In genomic region chr7:30468041-30468440, GRCh38 we compare ENCODE assay signal across 10 cellular contexts. TPM values are rescaled to one million over a fixed set of nuclear protein-coding genes. Genes with fewer than 3 reads are reported as not detected.
DNase-seq lines count a peak whose midpoint lies in the region; TF ChIP-seq lines count a peak whose summit lies in the region.
"Had no signal": no experiment of that assay in that cellular context is flagged by ENCODE, and none has a peak within 500 bp of the region (broad histone marks: within the 10 kb centered on the region; RNA-seq: fewer than 3 reads in every experiment).

No MANE protein-coding gene starts in this region.

- no peak overlapping the region for H3K4me3 ChIP-seq in BLaER1 treated with 17β-estradiol and CSF1 and Interleukin-3, amounts not matched to agents 10 nM and 100 nM
- H3K4me3 ChIP-seq in sigmoid colon: no peak overlapping the region

- H3K27ac ChIP-seq in BLaER1 treated with 17β-estradiol and CSF1 and Interleukin-3, amounts not matched to agents 10 nM and 100 nM: peak overlapping the region in 5 of 11 experiments; percentile 4 to 49 (median 18); a peak in 6 of 22 replicates
- H3K27ac ChIP-seq in epithelial cell of prostate: peak overlapping the region; percentile 74
- peak overlapping the region in 3 of 4 donors; percentile 74 to 81 (median 80) for H3K27ac ChIP-seq in sigmoid colon
- H3K27ac ChIP-seq: VCaP had no signal

- 46 to 79% methylated on average over 2 of the region's 2 CpGs for WGBS in sigmoid colon, 2 donors

- peaks cover 0 to 7% (median 0%) of the 10 kb centered on the region in 11 experiments; a peak in 1 of 22 replicates for H3K9me3 ChIP-seq in BLaER1 treated with 17β-estradiol and CSF1 and Interleukin-3, amounts not matched to agents 10 nM and 100 nM (replicated peaks in 1 of 11)
- H3K9me3 ChIP-seq in sigmoid colon: no peaks in the 10 kb centered on the region

- no peak for TF ChIP-seq POLR2A in sigmoid colon (IDR thresholded peaks at IDR 0.05)

- H3K36me3 ChIP-seq in BLaER1 treated with 17β-estradiol and CSF1 and Interleukin-3, amounts not matched to agents 10 nM and 100 nM: peaks cover 0 to 14% (median 0%) of the 10 kb centered on the region in 11 experiments; a peak in 2 of 22 replicates
- H3K36me3 ChIP-seq in sigmoid colon: no peaks in the 10 kb centered on the region

- peaks cover 0 to 44% (median 27%) of the 10 kb centered on the region in 11 experiments; a peak in 18 of 22 replicates for H4K20me1 ChIP-seq in BLaER1 treated with 17β-estradiol and CSF1 and Interleukin-3, amounts not matched to agents 10 nM and 100 nM

- no peaks in the 10 kb centered on the region for H3K27me3 ChIP-seq in BLaER1 treated with 17β-estradiol and CSF1 and Interleukin-3, amounts not matched to agents 10 nM and 100 nM
- no peaks in the 10 kb centered on the region for H3K27me3 ChIP-seq in sigmoid colon

- no peak for TF ChIP-seq EP300 in sigmoid colon (IDR thresholded peaks at IDR 0.05)

- intact Hi-C loops in sigmoid colon (cut with DNase I): loop anchor here (5.0 kb wide), 1 partner anchor 34 kb away; the partner anchor contains the start of gene GGCT

- no peak overlapping the region for H3K9ac ChIP-seq in BLaER1 treated with 17β-estradiol and CSF1 and Interleukin-3, amounts not matched to agents 10 nM and 100 nM

- peak overlapping the region; percentile 21 to 97 (median 67); a peak in 21 of 22 replicates for H3K4me2 ChIP-seq in BLaER1 treated with 17β-estradiol and CSF1 and Interleukin-3, amounts not matched to agents 10 nM and 100 nM

- peak; percentile 9 for DNase-seq in NOMO-1 treated with dmso at 0.1 percent for 144 hours (lab: John Stamatoyannopoulos, UW; ENCODE audit: unreplicated experiment)
- no peak for DNase-seq in epithelial cell of prostate (ENCODE audit: low read depth, low spot score)
- DNase-seq in sigmoid colon: no peak
- DNase-seq in A172 (ENCODE audit: low spot score): no peak
- no peak for DNase-seq in nucleus accumbens (lab: John Stamatoyannopoulos, UW)
- no peak for DNase-seq in SW 1271 (lab: John Stamatoyannopoulos, UW)
- no peak for DNase-seq in GM03348 (ENCODE audit: low spot score)
- DNase-seq: stimulated activated CD4-positive, alpha-beta T cell treated with anti-CD3 and anti-CD28 coated beads, Interleukin-12 subunit alpha, Interleukin-12 subunit beta, amount 100 ng/mL, for 4 hours had no signal

- peaks cover 76 to 90% (median 87%) of the 10 kb centered on the region in 10 experiments for H3K4me1 ChIP-seq in BLaER1 treated with 17β-estradiol and CSF1 and Interleukin-3, amounts not matched to agents 10 nM and 100 nM
- H3K4me1 ChIP-seq in sigmoid colon: peaks cover 0 to 80% (median 69%) of the 10 kb centered on the region in 4 donors

- TF ChIP-seq CTCF in sigmoid colon (IDR thresholded peaks at IDR 0.05): no peak

RNA-seq across cellular contexts. Expression of gene NOD1, which starts 10.5 kb away (rescaled TPM):
- 10 to 100 TPM in 2 of 4 donors, 1 to 10 TPM in 2; 5.9 to 17.5 (median 9.3) TPM for total RNA-seq in sigmoid colon
- polyA plus RNA-seq in sigmoid colon: 10 to 100 TPM in 1 of 3 donors, 1 to 10 TPM in 2; 3.0 to 14.1 (median 3.0) TPM
- 5.2 and 5.3 TPM in 2 replicates for total RNA-seq in A172 (2014; rRNA removed; shearing (Covaris generic))

RNA-seq across cellular contexts. Expression of gene GGCT, which starts 36.6 kb away (rescaled TPM):
- total RNA-seq in sigmoid colon: 10 to 100 TPM; 18.8 to 40.9 (median 24.1) TPM
- polyA plus RNA-seq in sigmoid colon: 10 to 100 TPM; 64.9 to 97.3 (median 87.3) TPM
- 121 and 147 TPM in 2 replicates for total RNA-seq in A172 (2014; rRNA removed; shearing (Covaris generic))
